Comparison of ENCODE assay signal across 20 cellular contexts in the genomic region with DNA sequence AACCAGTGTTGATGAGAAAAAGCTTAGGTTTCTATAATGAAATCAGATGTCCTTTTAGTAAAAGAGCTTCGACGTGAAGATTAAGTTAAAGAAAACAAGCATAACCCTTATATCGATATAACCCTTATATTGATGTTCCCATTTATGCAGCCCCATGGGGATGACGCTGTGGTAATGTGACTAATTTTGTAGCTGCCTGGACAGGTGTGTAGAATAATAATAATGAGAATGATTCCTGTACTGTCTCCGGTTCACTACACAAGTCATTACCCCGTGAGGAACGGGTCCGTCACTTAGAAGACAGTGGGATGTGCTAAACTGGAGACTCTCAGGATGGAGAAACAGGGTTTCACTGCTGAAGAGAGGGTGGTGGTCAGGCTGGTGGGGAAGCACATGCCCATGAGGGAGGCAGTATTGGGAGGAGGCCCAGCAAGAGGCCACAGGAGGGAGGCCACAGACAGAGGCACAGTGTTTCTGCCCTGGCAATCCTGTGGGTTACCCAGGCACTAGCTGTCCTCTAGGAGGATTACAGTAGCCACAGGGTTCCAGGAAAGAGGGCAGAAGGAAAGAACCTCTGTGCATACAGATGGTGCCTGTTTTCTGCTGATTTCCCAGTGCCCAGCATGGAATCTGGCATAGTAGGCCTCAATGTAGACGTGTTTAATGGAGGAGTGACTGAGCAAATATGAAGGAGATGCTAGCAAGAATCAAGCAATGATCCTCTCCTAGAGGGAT.
DNase-seq lines count a peak whose midpoint lies in the region; ATAC-seq and TF ChIP-seq lines count a peak whose summit lies in the region.
"Had no signal": no experiment of that assay in that cellular context is flagged by ENCODE, and none has a peak within 500 bp of the region (broad histone marks: within the 10 kb centered on the region; RNA-seq: fewer than 3 reads in every experiment).

No MANE protein-coding gene starts in this region.

- H3K36me3 ChIP-seq in right atrium auricular region (no peaks in the 10 kb centered on the region), ascending aorta (no peaks in the 10 kb centered on the region), neural progenitor cell (no peaks in the 10 kb centered on the region)
- H3K36me3 ChIP-seq: tibial nerve had no signal

- TF ChIP-seq CTCF in right atrium auricular region (IDR thresholded peaks at IDR 0.05) (no peak), ascending aorta (IDR thresholded peaks at IDR 0.05) (no peak), neural progenitor cell (IDR thresholded peaks at IDR 0.05) (no peak), glutamatergic neuron (IDR thresholded peaks at IDR 0.05; ENCODE audit: partially characterized antibody, unreplicated experiment) (no peak)

- no peak overlapping the region for H3K4me2 ChIP-seq in neural progenitor cell

- H3K27me3 ChIP-seq in right atrium auricular region (no peaks in the 10 kb centered on the region), ascending aorta (no peaks in the 10 kb centered on the region), neural progenitor cell (peaks cover 7% of the 10 kb centered on the region)
- H3K27me3 ChIP-seq: body of pancreas had no signal

- no peak overlapping the region for H3K4me3 Mint-ChIP-seq in neural progenitor cell
- H3K4me3 Mint-ChIP-seq in glutamatergic neuron (ENCODE audit: unreplicated experiment) = no peak overlapping the region
- H3K4me3 Mint-ChIP-seq: activated naive CD8-positive, alpha-beta T cell treated with anti-CD3 and anti-CD28 coated beads, Interleukin-2, amount 10 ng/mL, durations not matched to agents 7 days and 5 days; CD8-positive, alpha-beta T cell; nephron progenitor cell; stimulated activated naive B cell treated with anti-CD40 and anti-IgM and Interleukin-4, amounts not matched to agents 10 μg/mL and 1 μg/mL and 100 μg/mL, for 72 hours had no signal

- H3K27me3 Mint-ChIP-seq in neural progenitor cell (ENCODE audit: insufficient read depth, low read depth) (no peaks in the 10 kb centered on the region), glutamatergic neuron (ENCODE audit: unreplicated experiment) (peaks cover 4% of the 10 kb centered on the region)

- H4K20me1 ChIP-seq in neural progenitor cell (ENCODE audit: low read depth) = no peaks in the 10 kb centered on the region

- ATAC-seq in Right ventricle myocardium superior (ENCODE audit: poor library complexity) = no peak
- no peak for ATAC-seq in GM21447 (IDR thresholded peaks at IDR 0.05; ENCODE audit: unreplicated experiment)
- ATAC-seq: body of pancreas; CD8-positive, alpha-beta T cell; K562; stimulated activated naive B cell treated with anti-CD40 and anti-IgM and Interleukin-4, amounts not matched to agents 10 μg/mL and 1 μg/mL and 100 μg/mL, for 72 hours had no signal

- H2AFZ ChIP-seq in neural progenitor cell (replicated peaks) = peak overlapping the region; percentile 21

- H3K79me2 ChIP-seq in neural progenitor cell (ENCODE audit: low read depth) = no peaks in the 10 kb centered on the region

- intact Hi-C loops in Right ventricle myocardium superior (cut with DNase I) (no loop called here), ascending aorta (cut with DNase I) (loop anchor here (2.0 to 5.0 kb wide), 3 partner anchors 35 to 246 kb away; partner anchors contain the start of gene PFN2)

- no peaks in the 10 kb centered on the region for H3K9me3 ChIP-seq in right atrium auricular region
- no peaks in the 10 kb centered on the region for H3K9me3 ChIP-seq in ascending aorta
- H3K9me3 ChIP-seq in neural progenitor cell (ENCODE audit: low read depth) = no peaks in the 10 kb centered on the region
- H3K9me3 ChIP-seq: body of pancreas had no signal

- no peak overlapping the region for H3K9ac ChIP-seq in neural progenitor cell

- H3K4me1 Mint-ChIP-seq in neural progenitor cell = peaks cover 38% of the 10 kb centered on the region
- H3K4me1 Mint-ChIP-seq in glutamatergic neuron (ENCODE audit: low read depth, unreplicated experiment) = peaks cover 25% of the 10 kb centered on the region
- H3K4me1 Mint-ChIP-seq: activated naive CD8-positive, alpha-beta T cell treated with anti-CD3 and anti-CD28 coated beads, Interleukin-2, amount 10 ng/mL, durations not matched to agents 7 days and 5 days had no signal

- peaks cover 13% of the 10 kb centered on the region for H3F3A ChIP-seq in neural progenitor cell (ENCODE audit: low read depth)

- H3K9me3 Mint-ChIP-seq in neural progenitor cell = peaks cover 7% of the 10 kb centered on the region
- H3K9me3 Mint-ChIP-seq in glutamatergic neuron (ENCODE audit: unreplicated experiment) = no peaks in the 10 kb centered on the region
- H3K9me3 Mint-ChIP-seq: activated naive CD8-positive, alpha-beta T cell treated with anti-CD3 and anti-CD28 coated beads, Interleukin-2, amount 10 ng/mL, durations not matched to agents 7 days and 5 days; CD8-positive, alpha-beta T cell had no signal

- peak overlapping the region; percentile 67 to 69 for H3K27ac ChIP-seq in right atrium auricular region
- H3K27ac ChIP-seq in ascending aorta = peak overlapping the region; percentile 75 to 80
- H3K27ac ChIP-seq in neural progenitor cell = no peak overlapping the region
- H3K27ac ChIP-seq: body of pancreas had no signal

- H3K4me3 ChIP-seq in right atrium auricular region = no peak overlapping the region
- peak overlapping the region in 1 of 2 donors; percentile 39 for H3K4me3 ChIP-seq in ascending aorta
- no peak overlapping the region for H3K4me3 ChIP-seq in neural progenitor cell
- H3K4me3 ChIP-seq: body of pancreas, K562, tibial nerve had no signal

- H3K36me3 Mint-ChIP-seq in neural progenitor cell (no peaks in the 10 kb centered on the region), glutamatergic neuron (ENCODE audit: unreplicated experiment) (no peaks in the 10 kb centered on the region)
- H3K36me3 Mint-ChIP-seq: activated naive CD8-positive, alpha-beta T cell treated with anti-CD3 and anti-CD28 coated beads, Interleukin-2, amount 10 ng/mL, durations not matched to agents 7 days and 5 days; CD8-positive, alpha-beta T cell had no signal

- no peak for DNase-seq in right atrium auricular region (ENCODE audit: low spot score)
- no peak for DNase-seq in Right ventricle myocardium superior
- no peak for DNase-seq in ascending aorta (ENCODE audit: low spot score in 2 of 2)
- DNase-seq in neural progenitor cell (ENCODE audit: low spot score) = no peak
- DNase-seq in HK-2 (ENCODE audit: unreplicated experiment) = no peak
- DNase-seq in glutamatergic neuron = no peak
- DNase-seq in activated naive CD4-positive, alpha-beta T cell treated with Interleukin-2 at 50 U/mL for 16 hours = no peak
- DNase-seq: activated CD4-positive, CD25-positive, alpha-beta regulatory T cell treated with anti-CD3 and anti-CD28 coated beads, Interleukin-2, amount 50 U/mL, for 72 hours; activated CD8-positive, alpha-beta memory T cell treated with anti-CD3 and anti-CD28 coated beads for 24 hours; activated naive CD8-positive, alpha-beta T cell treated with anti-CD3 and anti-CD28 coated beads, Interleukin-2, amount 10 ng/mL, durations not matched to agents 7 days and 5 days; body of pancreas; CD8-positive, alpha-beta T cell; cortex of kidney; NCI-H2029 treated with DMSO at 0.1 percent for 48 hours; NCI-H82; nephron progenitor cell; stimulated activated naive B cell treated with anti-CD40 and anti-IgM and Interleukin-4, amounts not matched to agents 10 μg/mL and 1 μg/mL and 100 μg/mL, for 72 hours had no signal

- H3K4me1 ChIP-seq in right atrium auricular region (peaks cover 0 to 25% of the 10 kb centered on the region in 2 donors), ascending aorta (peaks cover 5 to 10% of the 10 kb centered on the region in 2 donors), neural progenitor cell (peaks cover 19% of the 10 kb centered on the region)

- H3K27ac Mint-ChIP-seq in neural progenitor cell (peak overlapping the region; percentile 78), glutamatergic neuron (ENCODE audit: unreplicated experiment) (no peak overlapping the region)
- H3K27ac Mint-ChIP-seq: activated naive CD8-positive, alpha-beta T cell treated with anti-CD3 and anti-CD28 coated beads, Interleukin-2, amount 10 ng/mL, durations not matched to agents 7 days and 5 days; CD8-positive, alpha-beta T cell; nephron progenitor cell; stimulated activated naive B cell treated with anti-CD40 and anti-IgM and Interleukin-4, amounts not matched to agents 10 μg/mL and 1 μg/mL and 100 μg/mL, for 72 hours had no signal
